In the genomic region with DNA sequence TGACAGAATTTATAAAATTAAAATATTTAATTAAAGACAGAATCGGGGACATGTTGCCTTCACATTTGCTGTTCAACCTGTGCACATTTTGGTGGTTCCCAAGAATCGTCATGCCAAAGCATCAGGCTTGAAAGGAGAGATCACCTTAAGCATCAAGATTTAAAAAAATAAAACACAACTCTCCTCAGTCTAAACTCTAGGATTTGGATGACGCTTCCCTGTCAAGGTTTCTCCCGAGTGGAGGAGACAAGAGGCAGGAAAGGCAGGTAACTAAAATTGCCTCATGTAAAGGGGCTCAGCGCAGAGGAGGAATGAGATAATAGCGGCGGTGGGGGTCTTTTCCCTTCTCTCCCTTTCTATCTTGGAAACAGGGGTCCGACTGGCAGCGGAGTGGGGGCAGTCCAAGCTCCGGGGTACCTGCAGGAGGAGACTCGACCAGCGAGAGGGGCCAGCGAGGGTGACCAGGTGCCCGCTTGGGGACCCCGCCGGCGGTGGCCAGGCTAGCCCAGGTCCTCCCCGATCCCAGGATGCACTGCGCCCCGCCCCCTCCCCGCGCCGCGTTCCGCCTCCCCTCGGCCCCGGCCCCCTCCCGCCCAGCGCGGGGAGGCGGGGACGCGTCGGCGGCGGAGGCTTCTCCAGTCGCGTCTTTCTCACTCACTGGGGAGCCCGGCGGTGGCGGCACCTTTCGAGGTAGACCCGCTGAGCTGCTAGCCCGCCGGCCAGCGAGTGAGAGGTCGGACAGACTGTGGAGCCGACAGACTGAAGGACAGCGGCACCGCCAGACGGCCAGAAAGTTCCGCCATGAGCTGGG, we compare ENCODE assay signal across 8 cellular contexts. TPM values are rescaled to one million over a fixed set of nuclear protein-coding genes. Genes with fewer than 3 reads are reported as not detected.
DNase-seq lines count a peak whose midpoint lies in the region; ATAC-seq and TF ChIP-seq lines count a peak whose summit lies in the region.

TSS of gene FNBP1L (plus strand) at position 638 of the 811 bp plus-strand sequence. CDS start at position 802, 164 bp downstream.

- H3K27ac Mint-ChIP-seq in T-helper 1 cell treated with Interleukin-12 subunit alpha and Interleukin-12 subunit beta and Interleukin-4 antibody, amounts not matched to agents 30 μg/mL and 1 μg/mL, for 36 hours: no peak within 1 kb of the TSS

- H3K27me3 ChIP-seq in MG63 (peaks cover 16% of the 10 kb centered on the region), ascending aorta (no peaks in the 10 kb centered on the region), right cardiac atrium (ENCODE audit: control insufficient read depth, insufficient read depth) (no peaks in the 10 kb centered on the region), prostate gland (replicated peaks; ENCODE audit: insufficient read depth) (no peaks in the 10 kb centered on the region)

- no peaks in the 10 kb centered on the region for H3K9me3 ChIP-seq in MG63
- no peaks in the 10 kb centered on the region for H3K9me3 ChIP-seq in ascending aorta
- H3K9me3 ChIP-seq in right cardiac atrium (ENCODE audit: control insufficient read depth, low read length): no peaks in the 10 kb centered on the region
- no peaks in the 10 kb centered on the region for H3K9me3 ChIP-seq in prostate gland

- H3K4me1 Mint-ChIP-seq in T-helper 1 cell treated with Interleukin-12 subunit alpha and Interleukin-12 subunit beta and Interleukin-4 antibody, amounts not matched to agents 30 μg/mL and 1 μg/mL, for 36 hours (ENCODE audit: low read depth): peaks cover 15% of the 10 kb centered on the region

- no peak for TF ChIP-seq CTCF in ascending aorta (IDR thresholded peaks at IDR 0.05)
- TF ChIP-seq CTCF in prostate gland (IDR thresholded peaks at IDR 0.05): no peak

- H3K4me1 ChIP-seq in ascending aorta: peaks cover 0 to 3% of the 10 kb centered on the region in 2 donors
- peaks cover 2% of the 10 kb centered on the region for H3K4me1 ChIP-seq in right cardiac atrium (ENCODE audit: control insufficient read depth, insufficient read depth, low read length)
- no peaks in the 10 kb centered on the region for H3K4me1 ChIP-seq in prostate gland (replicated peaks)

- H3K4me3 ChIP-seq in MG63 (peak within 1 kb of the TSS; percentile 77), ascending aorta (peak within 1 kb of the TSS; percentile 93 to 95), right cardiac atrium (ENCODE audit: low read length) (peak within 1 kb of the TSS; percentile 98), prostate gland (peak within 1 kb of the TSS; percentile 72 to 96)

- H3K36me3 ChIP-seq in MG63: no peaks in the 10 kb centered on the region
- H3K36me3 ChIP-seq in ascending aorta: no peaks in the 10 kb centered on the region
- H3K36me3 ChIP-seq in prostate gland: no peaks in the 10 kb centered on the region

- peak within 1 kb of the TSS; percentile 59 to 66 for H3K27ac ChIP-seq in ascending aorta
- H3K27ac ChIP-seq in right cardiac atrium (ENCODE audit: low read length): peak within 1 kb of the TSS; percentile 91
- peak within 1 kb of the TSS; percentile 88 to 92 for H3K27ac ChIP-seq in prostate gland

- peak; percentile 57 for DNase-seq in DMS153 treated with DMSO at 0.1 percent for 48 hours (lab: John Stamatoyannopoulos, UW; ENCODE audit: unreplicated experiment)
- peak; percentile 78 for DNase-seq in MG63
- DNase-seq in ascending aorta (ENCODE audit: low spot score in 2 of 2): peak in 1 of 2 donors; percentile 80
- DNase-seq in right cardiac atrium: peak; percentile 81 to 92 (median 89)
- DNase-seq in prostate gland (ENCODE audit: low spot score): peak; percentile 84
- DNase-seq in ureter (ENCODE audit: low spot score): peak; percentile 77

- peak; percentile 82 for TF ChIP-seq POLR2A in prostate gland (IDR thresholded peaks at IDR 0.05)

- H3K4me3 Mint-ChIP-seq in T-helper 1 cell treated with Interleukin-12 subunit alpha and Interleukin-12 subunit beta and Interleukin-4 antibody, amounts not matched to agents 30 μg/mL and 1 μg/mL, for 36 hours: peak within 1 kb of the TSS; percentile 89

- H3K36me3 Mint-ChIP-seq in T-helper 1 cell treated with Interleukin-12 subunit alpha and Interleukin-12 subunit beta and Interleukin-4 antibody, amounts not matched to agents 30 μg/mL and 1 μg/mL, for 36 hours (ENCODE audit: low read depth): peaks cover 3% of the 10 kb centered on the region

- intact Hi-C loops in ascending aorta (cut with DNase I): loop anchor here (10.0 kb wide), 1 partner anchor 107 kb away; no protein-coding TSS in a partner anchor
- intact Hi-C loops in right cardiac atrium (cut with DNase I): loop anchor here in 3 of 4 donors (5.0 to 10.0 kb wide), 3 partner anchors 177 to 400 kb away; no protein-coding TSS in a partner anchor
- intact Hi-C loops in prostate gland (cut with DNase I): loop anchor here (5.0 to 10.0 kb wide), 2 partner anchors 165 to 237 kb away; partner anchors contain the start of gene BCAR3

- WGBS in right cardiac atrium: 1% methylated on average over 52 of the region's 52 CpGs
- WGBS in prostate gland: under 1% methylated on average over 39 of the region's 52 CpGs

- no peaks in the 10 kb centered on the region for H3K9me3 Mint-ChIP-seq in T-helper 1 cell treated with Interleukin-12 subunit alpha and Interleukin-12 subunit beta and Interleukin-4 antibody, amounts not matched to agents 30 μg/mL and 1 μg/mL, for 36 hours

- ATAC-seq in right cardiac atrium (peak; percentile 97 to 98), GM18520 (IDR thresholded peaks at IDR 0.05; ENCODE audit: unreplicated experiment) (no peak)

- peaks cover 67% of the 10 kb centered on the region for H3K27me3 Mint-ChIP-seq in T-helper 1 cell treated with Interleukin-12 subunit alpha and Interleukin-12 subunit beta and Interleukin-4 antibody, amounts not matched to agents 30 μg/mL and 1 μg/mL, for 36 hours (ENCODE audit: low read depth)

RNA-seq across cellular contexts. Expression of gene FNBP1L, which starts in this region (rescaled TPM):
- total RNA-seq in MG63 (2014; rRNA removed; shearing (Covaris generic); ENCODE audit: low replicate concordance): 1.2 and 1.5 TPM in 2 replicates
- total RNA-seq in ascending aorta: 12.6 TPM
- total RNA-seq in right cardiac atrium: 10 to 100 TPM; 15.8 to 21.8 (median 20.0) TPM
- polyA plus RNA-seq in right cardiac atrium: 13.1 TPM
- 10 to 100 TPM; 41.1 to 49.7 TPM for total RNA-seq in prostate gland
- 53.2 TPM for total RNA-seq in ureter
